ENCODE assay signal across 8 cellular contexts in genomic region chr6:47733879-47734558, GRCh38. TPM values are rescaled to one million over a fixed set of nuclear protein-coding genes. Genes with fewer than 3 reads are reported as not detected.
DNase-seq lines count a peak whose midpoint lies in the region; ATAC-seq, FAIRE-seq and TF ChIP-seq lines count a peak whose summit lies in the region.

No MANE protein-coding gene starts in this region.

- POLR2A ChIA-PET in IMR-90 (lab: Charles Lee; ENCODE audit: unreplicated experiment) (no interaction called here), K562 (lab: Yijun Ruan, JAX) (interaction anchor here (0.6 to 1.1 kb wide), 5 partner anchors 10 to 103 kb away, joined by 3 to 4 read pairs (median 3); no protein-coding TSS in a partner anchor)

- DNase-seq in DND-41, result no peak
- peak; percentile 4 for DNase-seq in IMR-90
- DNase-seq in K562 (ENCODE audit: extremely low read depth in 1 of 4, low spot score in 3 of 4), result peak in 2 of 4 experiments; percentile 20 to 50
- peak; percentile 28 for DNase-seq in neural progenitor cell (ENCODE audit: low spot score)
- no peak for DNase-seq in BE2C
- DNase-seq in activated effector memory CD4-positive, alpha-beta T cell treated with anti-CD3 and anti-CD28 coated beads, Interleukin-2, amount 50 U/mL, for 16 hours, result no peak
- no peak for DNase-seq in C1 segment of cervical spinal cord (lab: John Stamatoyannopoulos, UW)

- FAIRE-seq in K562 (lab: Jason Lieb, UNC), result peak; percentile 56

- no peak overlapping the region for H3K4ac ChIP-seq in IMR-90 (ENCODE audit: low read depth, low read length)

- no peak overlapping the region for H4K8ac ChIP-seq in IMR-90 (ENCODE audit: low read depth in 2 of 2, low read length in 2 of 2)

- WGBS in IMR-90 (ENCODE audit: extremely low coverage in 2 of 2, insufficient read length in 1 of 2), 2 experiments, result no CpG with 5 or more reads among the region's 2 CpGs
- 0% methylated on average over 2 of the region's 2 CpGs for WGBS in K562 (ENCODE audit: insufficient coverage, low coverage, missing lambda C conversion rate)

- ATAC-seq in DND-41 (ENCODE audit: insufficient read depth, low read depth), result no peak
- ATAC-seq in GM19463 (IDR thresholded peaks at IDR 0.05; ENCODE audit: unreplicated experiment), result peak; percentile 70
- ATAC-seq in IMR-90 (ENCODE audit: low read depth), result no peak
- ATAC-seq in K562, result peak; percentile 83

- H3K9me3 Mint-ChIP-seq in neural progenitor cell, result no peaks in the 10 kb centered on the region

- no peak overlapping the region for H2BK20ac ChIP-seq in IMR-90 (ENCODE audit: low read depth, low read length)

- no peak overlapping the region for H3K23ac ChIP-seq in IMR-90 (ENCODE audit: low read depth, low read length)

- H3K9me1 ChIP-seq in IMR-90 (ENCODE audit: insufficient read depth, low read length), result no peaks in the 10 kb centered on the region
- no peaks in the 10 kb centered on the region for H3K9me1 ChIP-seq in K562 (ENCODE audit: control insufficient read depth, insufficient read depth, low read length)

- H4K91ac ChIP-seq in IMR-90 (ENCODE audit: insufficient read depth, low read depth, low read length), result no peak overlapping the region

- BruUV-seq in IMR-90 (replicated peaks; lab: Mats Ljungman, UMichigan) (no TSS peak), K562 (replicated peaks; lab: Mats Ljungman, UMichigan) (no TSS peak)

- no peaks in the 10 kb centered on the region for H3K36me3 ChIP-seq in DND-41 (ENCODE audit: insufficient read depth, low read length)
- no peaks in the 10 kb centered on the region for H3K36me3 ChIP-seq in IMR-90 (ENCODE audit: control insufficient read depth, insufficient read depth, low read length)
- no peaks in the 10 kb centered on the region for H3K36me3 ChIP-seq in K562 (ENCODE audit: control insufficient read depth, insufficient read depth, low read length)
- no peaks in the 10 kb centered on the region for H3K36me3 ChIP-seq in neural progenitor cell
- no peaks in the 10 kb centered on the region for H3K36me3 ChIP-seq in BE2C

- H3K79me1 ChIP-seq in IMR-90 (ENCODE audit: low read depth in 1 of 2, low read length in 2 of 2), result no peaks in the 10 kb centered on the region

- no peaks in the 10 kb centered on the region for H3K79me2 ChIP-seq in DND-41 (ENCODE audit: insufficient read depth, low read length)
- no peaks in the 10 kb centered on the region for H3K79me2 ChIP-seq in K562 (ENCODE audit: control insufficient read depth, insufficient read depth, low read length)
- H3K79me2 ChIP-seq in neural progenitor cell (ENCODE audit: low read depth), result no peaks in the 10 kb centered on the region

- intact Hi-C loops in IMR-90 (cut with micrococcal nuclease) (loop anchor here (1.0 kb wide), 1 partner anchor 320 kb away; no protein-coding TSS in a partner anchor), K562 (cut with micrococcal nuclease) (loop anchor here (1.0 kb wide), 2 partner anchors 103 to 320 kb away; no protein-coding TSS in a partner anchor)

- dilution Hi-C loops in IMR-90 (cut with HindIII; ENCODE audit: low sequenced_read_pairs, unreplicated experiment), result no loop called here

- H3K4me1 ChIP-seq in DND-41 (ENCODE audit: insufficient read depth, low read length) (no peaks in the 10 kb centered on the region), IMR-90 (ENCODE audit: control insufficient read depth, insufficient read depth, low read length) (no peaks in the 10 kb centered on the region), K562 (replicated peaks in 1 of 2; ENCODE audit: control insufficient read depth in 2 of 2, insufficient read depth in 2 of 2, low read length in 2 of 2) (no peaks in the 10 kb centered on the region), neural progenitor cell (peaks cover 13% of the 10 kb centered on the region), BE2C (no peaks in the 10 kb centered on the region)

- peak; percentile 18; the same call in 1 of the 2 replicates for TF ChIP-seq RAD21 in IMR-90 (IDR thresholded peaks at IDR 0.05; ENCODE audit: low read length)
- peak; percentile 79 to 88 for TF ChIP-seq RAD21 in K562 (CRISPR knock-in tag; conservative IDR thresholded peaks at IDR 0.05 in 1 of 2, IDR thresholded peaks at IDR 0.05 in 1 of 2)

- H3K4me3 ChIP-seq in DND-41 (ENCODE audit: low read depth in 1 of 2, low read length in 2 of 2) (no peak overlapping the region), IMR-90 (ENCODE audit: insufficient read depth, low read depth, low read length) (no peak overlapping the region), K562 (no peak overlapping the region), neural progenitor cell (no peak overlapping the region), BE2C (ENCODE audit: low read depth, low read length) (no peak overlapping the region)

- H3K27ac ChIP-seq in DND-41 (ENCODE audit: low read length) (no peak overlapping the region), IMR-90 (ENCODE audit: insufficient read depth, low read length) (no peak overlapping the region), K562 (ENCODE audit: extremely low read depth, low read depth, low read length) (no peak overlapping the region), neural progenitor cell (no peak overlapping the region)

- no peaks in the 10 kb centered on the region for H3K27me3 Mint-ChIP-seq in neural progenitor cell (ENCODE audit: insufficient read depth, low read depth)

- peaks cover 4% of the 10 kb centered on the region for H3K4me1 Mint-ChIP-seq in neural progenitor cell

- no peak overlapping the region for H2BK5ac ChIP-seq in IMR-90 (ENCODE audit: low read depth, low read length, poor library complexity, severe bottlenecking)

- TF ChIP-seq POLR2A in IMR-90 (IDR thresholded peaks at IDR 0.05; ENCODE audit: low read depth, low read length) (no peak), K562 (conservative IDR thresholded peaks at IDR 0.05) (no peak)

- H2AK5ac ChIP-seq in IMR-90 (ENCODE audit: low read depth, low read length), result no peak overlapping the region

- H2BK120ac ChIP-seq in IMR-90 (ENCODE audit: low read depth, low read length), result no peak overlapping the region

- H2AK9ac ChIP-seq in IMR-90 (replicated peaks; ENCODE audit: low read depth, low read length, poor library complexity), result no peak overlapping the region

- H3K27ac Mint-ChIP-seq in neural progenitor cell, result no peak overlapping the region

- no peak for TF ChIP-seq EP300 in K562 (IDR thresholded peaks at IDR 0.05; ENCODE audit: low read length)

- peak; percentile 43 for TF ChIP-seq CTCF in DND-41 (IDR thresholded peaks at IDR 0.05; ENCODE audit: borderline replicate concordance, extremely low read depth, low read length, poor library complexity, severe bottlenecking)
- TF ChIP-seq CTCF in IMR-90 (conservative IDR thresholded peaks at IDR 0.05; ENCODE audit: low read depth, low read length), result peak; percentile 19; the same call in 1 of the 2 replicates
- peak; percentile 20 to 65 (median 50); a peak in 5 of 6 replicates for TF ChIP-seq CTCF in K562 (IDR thresholded peaks at IDR 0.05 in 2 of 3, conservative IDR thresholded peaks at IDR 0.05 in 1 of 3; ENCODE audit: insufficient read depth in 2 of 3, low read depth in 1 of 3, low read length in 3 of 3)
- peak; percentile 52 for TF ChIP-seq CTCF in neural progenitor cell (IDR thresholded peaks at IDR 0.05)
- no peak for TF ChIP-seq CTCF in BE2C (IDR thresholded peaks at IDR 0.05; ENCODE audit: low read depth, low read length)

- H3K18ac ChIP-seq in IMR-90 (ENCODE audit: low read depth, low read length), result no peak overlapping the region

- H3K4me2 ChIP-seq in DND-41 (ENCODE audit: insufficient read depth, low read length) (no peak overlapping the region), IMR-90 (ENCODE audit: low read depth, low read length) (no peak overlapping the region), K562 (ENCODE audit: insufficient read depth, low read length) (no peak overlapping the region), neural progenitor cell (no peak overlapping the region)

- H3K9me3 ChIP-seq in DND-41 (ENCODE audit: insufficient read depth, low read length, severe bottlenecking) (no peaks in the 10 kb centered on the region), IMR-90 (ENCODE audit: control insufficient read depth, insufficient read depth, low read length) (no peaks in the 10 kb centered on the region), K562 (replicated peaks; ENCODE audit: control insufficient read depth, insufficient read depth, low read depth, low read length) (no peaks in the 10 kb centered on the region), neural progenitor cell (ENCODE audit: low read depth) (no peaks in the 10 kb centered on the region), BE2C (no peaks in the 10 kb centered on the region)

- H3F3A ChIP-seq in neural progenitor cell (ENCODE audit: low read depth), result no peaks in the 10 kb centered on the region

- CTCF ChIA-PET in IMR-90 (lab: Yijun Ruan, JAX), result interaction anchor here (1.2 kb wide), 1 partner anchor 321 kb away, joined by 3 read pairs; no protein-coding TSS in a partner anchor
- CTCF ChIA-PET in K562 (lab: Yijun Ruan, JAX; ENCODE audit: low intra/inter-chr PET ratio), result interaction anchor here (0.5 to 3.3 kb wide), 7 partner anchors 85 to 799 kb away, joined by 3 to 19 read pairs (median 4); partner anchors contain the start of gene TNFRSF21

- H3K9ac ChIP-seq in DND-41 (ENCODE audit: low read depth, low read length), result no peak overlapping the region
- no peak overlapping the region for H3K9ac ChIP-seq in IMR-90 (ENCODE audit: low read depth, low read length)
- no peak overlapping the region for H3K9ac ChIP-seq in K562 (ENCODE audit: insufficient read depth in 1 of 2, low read depth in 2 of 2, low read length in 2 of 2)
- H3K9ac ChIP-seq in neural progenitor cell, result no peak overlapping the region

- H4K5ac ChIP-seq in IMR-90 (ENCODE audit: low read depth, low read length), result no peak overlapping the region

- no peaks in the 10 kb centered on the region for H3K36me3 Mint-ChIP-seq in neural progenitor cell

- no peak overlapping the region for H2BK15ac ChIP-seq in IMR-90 (ENCODE audit: low read depth, low read length)

- H4K20me1 ChIP-seq in DND-41 (ENCODE audit: insufficient read depth, low read length) (no peaks in the 10 kb centered on the region), IMR-90 (ENCODE audit: insufficient read depth, low read length) (no peaks in the 10 kb centered on the region), K562 (replicated peaks; ENCODE audit: control insufficient read depth, insufficient read depth, low read length) (no peaks in the 10 kb centered on the region), neural progenitor cell (ENCODE audit: low read depth) (no peaks in the 10 kb centered on the region)

- H3K56ac ChIP-seq in IMR-90 (ENCODE audit: extremely low read depth, insufficient read depth, low read length), result no peak overlapping the region

- in situ Hi-C loops in IMR-90 (cut with MboI; ENCODE audit: low sequenced_read_pairs), result no loop called here
- in situ Hi-C loops in K562 (cut with MboI), result no loop called here

- H3K27me3 ChIP-seq in DND-41 (ENCODE audit: insufficient read depth, low read length, poor library complexity) (no peaks in the 10 kb centered on the region), IMR-90 (ENCODE audit: control insufficient read depth, insufficient read depth, low read length) (no peaks in the 10 kb centered on the region), K562 (ENCODE audit: control insufficient read depth in 2 of 2, insufficient read depth in 2 of 2, low read length in 2 of 2) (no peaks in the 10 kb centered on the region), neural progenitor cell (no peaks in the 10 kb centered on the region), BE2C (no peaks in the 10 kb centered on the region)

- no peak overlapping the region for H2AFZ ChIP-seq in DND-41 (ENCODE audit: low read depth, low read length)
- H2AFZ ChIP-seq in IMR-90 (replicated peaks; ENCODE audit: low read length, poor library complexity), result no peak overlapping the region
- H2AFZ ChIP-seq in K562 (ENCODE audit: low read depth, low read length), result no peak overlapping the region
- H2AFZ ChIP-seq in neural progenitor cell (replicated peaks), result no peak overlapping the region

- no peak overlapping the region for H3K14ac ChIP-seq in IMR-90 (replicated peaks; ENCODE audit: low read depth, low read length)

- H3K4me3 Mint-ChIP-seq in neural progenitor cell, result no peak overlapping the region

RNA-seq across cellular contexts. Expression of gene ADGRF4, which starts 35.6 kb away (rescaled TPM):
- total RNA-seq in IMR-90 (2012; rRNA removed) (under 0.01 TPM in 1 of 2 replicates, not detected in the other), K562 (2014; rRNA removed) (not detected in 2 replicates), K562 (2014; rRNA removed; fragmentation: Illumina TruSeq; extraction: Trizol) (not detected in 2 replicates), K562 (2015; rRNA removed; fragmentation: Illumina TruSeq; extraction: Trizol) (not detected in 2 replicates), K562 (2021) (not detected in 2 replicates), neural progenitor cell (ENCODE audit: low replicate concordance) (not detected in 2 replicates)
- polyA plus RNA-seq in IMR-90 (2012; rRNA removed) (0.02 and 0.03 TPM in 2 replicates), K562 (2011; rRNA removed) (not detected in 2 replicates), K562 (2014; fragmentation: Illumina TruSeq; extraction: Trizol) (not detected in 2 replicates), K562 (2014; fragmentation: Nextera tagmentation; extraction: Ambion mirVana) (not detected), K562 (2014; rRNA removed) (not detected in 2 replicates)
- polyA plus RNA-seq in IMR-90 (2012; cell fraction: cytosol; rRNA removed), result 0.04 TPM in 1 of 2 replicates, not detected in the other
- polyA plus RNA-seq in IMR-90 (2012; cell fraction: nucleus; rRNA removed; ENCODE audit: low replicate concordance), result 0.09 TPM in 1 of 2 replicates, not detected in the other
- total RNA-seq in K562 (2011; cell fraction: chromatin; rRNA removed; ENCODE audit: low replicate concordance), result not detected in 2 replicates
- total RNA-seq in K562 (2011; cell fraction: nucleolus; rRNA removed), result not detected in 2 replicates
- not detected in 2 replicates for total RNA-seq in K562 (2011; cell fraction: nucleoplasm; rRNA removed)
- polyA plus RNA-seq in K562 (2011; cell fraction: cytosol; rRNA removed), result not detected in 2 replicates
- not detected in 2 replicates for polyA plus RNA-seq in K562 (2011; cell fraction: nucleus; rRNA removed)
- polyA plus RNA-seq in K562 (2012), result 0.04 TPM in 1 of 2 replicates, not detected in the other
- not detected in 2 replicates for polyA minus RNA-seq in K562 (2011; rRNA and poly(A)+ RNA removed)
- not detected in 2 replicates for polyA minus RNA-seq in K562 (2011; cell fraction: cytosol; rRNA and poly(A)+ RNA removed)
- polyA minus RNA-seq in K562 (2011; cell fraction: nucleus; rRNA and poly(A)+ RNA removed), result not detected in 2 replicates
- not detected for polyA plus RNA-seq in BE2C (2012; ENCODE audit: insufficient read depth, insufficient read length, low read depth)

RNA-seq across cellular contexts. Expression of gene OPN5, which starts 47.8 kb away (rescaled TPM):
- total RNA-seq in IMR-90 (2012; rRNA removed), result not detected in 2 replicates
- polyA plus RNA-seq in IMR-90 (2012; rRNA removed), result not detected in 2 replicates
- not detected in 2 replicates for polyA plus RNA-seq in IMR-90 (2012; cell fraction: cytosol; rRNA removed)
- polyA plus RNA-seq in IMR-90 (2012; cell fraction: nucleus; rRNA removed; ENCODE audit: low replicate concordance), result not detected in 2 replicates
- total RNA-seq in K562 (2011; cell fraction: chromatin; rRNA removed; ENCODE audit: low replicate concordance), result not detected in 2 replicates
- not detected in 2 replicates for total RNA-seq in K562 (2011; cell fraction: nucleolus; rRNA removed)
- total RNA-seq in K562 (2011; cell fraction: nucleoplasm; rRNA removed), result not detected in 2 replicates
- not detected in 2 replicates for total RNA-seq in K562 (2014; rRNA removed)
- total RNA-seq in K562 (2014; rRNA removed; fragmentation: Illumina TruSeq; extraction: Trizol), result not detected in 2 replicates
- not detected in 2 replicates for total RNA-seq in K562 (2015; rRNA removed; fragmentation: Illumina TruSeq; extraction: Trizol)
- not detected in 2 replicates for total RNA-seq in K562 (2021)
- not detected in 2 replicates for polyA plus RNA-seq in K562 (2011; rRNA removed)
- polyA plus RNA-seq in K562 (2011; cell fraction: cytosol; rRNA removed), result not detected in 2 replicates
- polyA plus RNA-seq in K562 (2011; cell fraction: nucleus; rRNA removed), result not detected in 2 replicates
- 0.07 TPM in 1 of 2 replicates, not detected in the other for polyA plus RNA-seq in K562 (2012)
- polyA plus RNA-seq in K562 (2014; fragmentation: Illumina TruSeq; extraction: Trizol), result not detected in 2 replicates
- polyA plus RNA-seq in K562 (2014; fragmentation: Nextera tagmentation; extraction: Ambion mirVana), result not detected
- polyA plus RNA-seq in K562 (2014; rRNA removed), result not detected in 2 replicates
- polyA minus RNA-seq in K562 (2011; rRNA and poly(A)+ RNA removed), result not detected in 2 replicates
- not detected in 2 replicates for polyA minus RNA-seq in K562 (2011; cell fraction: cytosol; rRNA and poly(A)+ RNA removed)
- polyA minus RNA-seq in K562 (2011; cell fraction: nucleus; rRNA and poly(A)+ RNA removed), result not detected in 2 replicates
- total RNA-seq in neural progenitor cell (ENCODE audit: low replicate concordance), result not detected in 2 replicates
- polyA plus RNA-seq in BE2C (2012; ENCODE audit: insufficient read depth, insufficient read length, low read depth), result 0.54 TPM

Comparison
In these comparisons a context has a peak if more than half of its experiments do, and no peak if none do; other contexts are left out.
1. ATAC-seq: peak in GM19463 (single experiment) and K562 (single experiment); none in DND-41 (single experiment) and IMR-90 (single experiment).
2. DNase-seq: peak in IMR-90 (single experiment) and neural progenitor cell (single experiment); none in DND-41 (single experiment), BE2C (single experiment), activated effector memory CD4-positive, alpha-beta T cell treated with anti-CD3 and anti-CD28 coated beads, Interleukin-2, amount 50 U/mL, for 16 hours (single experiment) and C1 segment of cervical spinal cord (0 of 14).